In genomic region chr6:849075-849506, GRCh38 we compare ENCODE assay signal across 30 cellular contexts.
"Had no signal": no experiment of that assay in that cellular context is flagged by ENCODE, and none has a peak within 500 bp of the region (broad histone marks: within the 10 kb centered on the region; RNA-seq: fewer than 3 reads in every experiment).

No MANE protein-coding gene starts in this region.

- H3K27ac ChIP-seq: neutrophil, ovary, parathyroid adenoma, psoas muscle, right lobe of liver, sigmoid colon, stomach, thoracic aorta, thyroid gland, tibial nerve, upper lobe of left lung, vagina had no signal

- H3K27ac Mint-ChIP-seq: natural killer cell treated with Interleukin-12 subunit alpha and Interleukin-12 subunit beta and Interleukin-15 and Interleukin-18, amount 100 ng/mL, for 72 hours; nephron progenitor cell; progenitor cell of endocrine pancreas; stimulated activated effector memory CD8-positive, alpha-beta T cell treated with anti-CD3 and anti-CD28 coated beads, Interleukin-12 subunit alpha, Interleukin-12 subunit beta, amount 100 ng/mL, for 72 hours; stimulated activated naive B cell treated with anti-CD40 and anti-IgM and Interleukin-4, amounts not matched to agents 10 μg/mL and 1 μg/mL and 100 μg/mL, for 72 hours; stimulated activated naive CD8-positive, alpha-beta T cell treated with anti-CD3 and anti-CD28 coated beads, Interleukin-15, Interleukin-2, amounts not matched to agents 100 ng/mL and 50 ng/mL, for 24 hours had no signal

- H3K9me3 Mint-ChIP-seq: natural killer cell treated with Interleukin-12 subunit alpha and Interleukin-12 subunit beta and Interleukin-15 and Interleukin-18, amount 100 ng/mL, for 72 hours; neural crest cell; stimulated activated naive B cell treated with anti-CD40 and anti-IgM and Interleukin-4, amounts not matched to agents 10 μg/mL and 1 μg/mL and 100 μg/mL, for 72 hours had no signal

- H3K9me3 ChIP-seq: neutrophil, right lobe of liver, sigmoid colon, stomach, thoracic aorta, thyroid gland, upper lobe of left lung, vagina had no signal

- H3K27me3 ChIP-seq: ovary, right lobe of liver, sigmoid colon, stomach, thyroid gland, tibial nerve, upper lobe of left lung, vagina had no signal

- FAIRE-seq: small intestine, urothelium cell line had no signal

- H3K79me2 ChIP-seq: parathyroid adenoma had no signal

- H3K4me3 Mint-ChIP-seq: natural killer cell treated with Interleukin-12 subunit alpha and Interleukin-12 subunit beta and Interleukin-15 and Interleukin-18, amount 100 ng/mL, for 72 hours; nephron progenitor cell; neural crest cell; stimulated activated effector memory CD8-positive, alpha-beta T cell treated with anti-CD3 and anti-CD28 coated beads, Interleukin-12 subunit alpha, Interleukin-12 subunit beta, amount 100 ng/mL, for 72 hours; stimulated activated naive B cell treated with anti-CD40 and anti-IgM and Interleukin-4, amounts not matched to agents 10 μg/mL and 1 μg/mL and 100 μg/mL, for 72 hours; stimulated activated naive CD8-positive, alpha-beta T cell treated with anti-CD3 and anti-CD28 coated beads, Interleukin-15, Interleukin-2, amounts not matched to agents 100 ng/mL and 50 ng/mL, for 24 hours had no signal

- H2AFZ ChIP-seq: parathyroid adenoma had no signal

- DNase-seq: nephron progenitor cell; nucleus accumbens; ovary; posterior cingulate gyrus; psoas muscle; right cardiac atrium; right lobe of liver; sigmoid colon; small intestine; stimulated activated CD4-positive, alpha-beta T cell treated with anti-CD3 and anti-CD28 coated beads, Interleukin-15, amount 100 ng/mL, for 24 hours; stimulated activated CD4-positive, alpha-beta T cell treated with anti-CD3 and anti-CD28 coated beads, Interleukin-2, amount 100 ng/mL, for 24 hours; stimulated activated CD4-positive, alpha-beta T cell treated with anti-CD3 and anti-CD28 coated beads, Interleukin-2, amount 100 ng/mL, for 48 hours; stimulated activated CD4-positive, alpha-beta T cell treated with anti-CD3 and anti-CD28 coated beads, Interleukin-4, amount 100 ng/mL, for 24 hours; stimulated activated naive B cell treated with anti-CD40 and anti-IgM and Interleukin-4, amounts not matched to agents 10 μg/mL and 1 μg/mL and 100 μg/mL, for 72 hours; stimulated activated naive CD4-positive, alpha-beta T cell treated with Interleukin-2 at 50 U/mL for 16 hours; stomach; thyroid gland; trophoblast cell; upper lobe of left lung had no signal

- H3K36me3 ChIP-seq: neutrophil, ovary, right lobe of liver, sigmoid colon, stomach, thoracic aorta, thyroid gland, tibial nerve, upper lobe of left lung, vagina had no signal

- H3K9ac ChIP-seq: parathyroid adenoma had no signal

- H3K4me1 Mint-ChIP-seq: nephron progenitor cell; neural crest cell; stimulated activated effector memory CD8-positive, alpha-beta T cell treated with anti-CD3 and anti-CD28 coated beads, Interleukin-12 subunit alpha, Interleukin-12 subunit beta, amount 100 ng/mL, for 72 hours had no signal

- H3K36me3 Mint-ChIP-seq: natural killer cell treated with Interleukin-12 subunit alpha and Interleukin-12 subunit beta and Interleukin-15 and Interleukin-18, amount 100 ng/mL, for 72 hours; stimulated activated effector memory CD8-positive, alpha-beta T cell treated with anti-CD3 and anti-CD28 coated beads, Interleukin-12 subunit alpha, Interleukin-12 subunit beta, amount 100 ng/mL, for 72 hours had no signal

- ATAC-seq: natural killer cell treated with Interleukin-12 subunit alpha and Interleukin-12 subunit beta and Interleukin-15 and Interleukin-18, amount 100 ng/mL, for 72 hours; psoas muscle; right cardiac atrium; right lobe of liver; stimulated activated effector memory CD8-positive, alpha-beta T cell treated with anti-CD3 and anti-CD28 coated beads, Interleukin-12 subunit alpha, Interleukin-12 subunit beta, amount 100 ng/mL, for 72 hours; stimulated activated naive B cell treated with anti-CD40 and anti-IgM and Interleukin-4, amounts not matched to agents 10 μg/mL and 1 μg/mL and 100 μg/mL, for 72 hours had no signal

- H3K4me3 ChIP-seq: ovary, psoas muscle, right lobe of liver, sigmoid colon, stomach, thoracic aorta, thyroid gland, tibial nerve, upper lobe of left lung, vagina had no signal

- H3K4me1 ChIP-seq: parathyroid adenoma, psoas muscle, right lobe of liver, sigmoid colon, stomach, thyroid gland, tibial nerve, vagina had no signal

- H3K27me3 Mint-ChIP-seq: progenitor cell of endocrine pancreas had no signal
